30 cellular contexts compared by ENCODE assay signal in genomic region chr18:77512152-77512551, GRCh38.
"Had no signal": no experiment of that assay in that cellular context is flagged by ENCODE, and none has a peak within 500 bp of the region (broad histone marks: within the 10 kb centered on the region; RNA-seq: fewer than 3 reads in every experiment).

No MANE protein-coding gene starts in this region.

- H3K9me3 ChIP-seq: esophagus muscularis mucosa, gastrocnemius medialis had no signal

- H3K27ac ChIP-seq: brain microvascular endothelial cell, esophagus muscularis mucosa, foreskin keratinocyte, gastrocnemius medialis, heart left ventricle had no signal

- ATAC-seq: activated T-cell treated with anti-CD3 and anti-CD28 coated beads, Interleukin-2, amount 50 U/mL, for 72 hours; effector memory CD8-positive, alpha-beta T cell; foreskin keratinocyte; gastrocnemius medialis; heart left ventricle had no signal

- FAIRE-seq: astrocyte, bronchial epithelial cell, colon had no signal

- H3K4me3 ChIP-seq: esophagus muscularis mucosa, gastrocnemius medialis, heart left ventricle had no signal

- DNase-seq: activated CD4-positive, alpha-beta memory T cell treated with anti-CD3 and anti-CD28 coated beads, Interleukin-2, amount 10 ng/mL, durations not matched to agents 7 days and 5 days; activated CD4-positive, alpha-beta T cell treated with anti-CD3 and anti-CD28 coated beads for 1 hour; activated CD4-positive, alpha-beta T cell treated with anti-CD3 and anti-CD28 coated beads for 4 hours; activated CD4-positive, alpha-beta T cell treated with anti-CD3 and anti-CD28 coated beads, Interleukin-2, amount 10 ng/mL, durations not matched to agents 7 days and 5 days; activated CD4-positive, alpha-beta T cell treated with anti-CD3 and anti-CD28 coated beads, Interleukin-2, amount 50 U/mL, for 4 hours; activated CD8-positive, alpha-beta memory T cell treated with anti-CD3 and anti-CD28 coated beads, Interleukin-2, amount 50 U/mL, for 48 hours; activated effector memory CD4-positive, alpha-beta T cell treated with Interleukin-2 at 50 U/mL for 16 hours; activated gamma-delta T cell treated with Interleukin-2 at 50 U/mL for 16 hours; activated naive CD4-positive, alpha-beta T cell treated with anti-CD3 and anti-CD28 coated beads, Interleukin-2, amount 50 U/mL, for 16 hours; activated naive CD4-positive, alpha-beta T cell treated with Interleukin-2 at 50 U/mL for 16 hours; activated T-cell treated with anti-CD3 and anti-CD28 coated beads for 4 hours; activated T-cell treated with anti-CD3 and anti-CD28 coated beads, Interleukin-2, amount 50 U/mL, for 24 hours; activated T-cell treated with anti-CD3 and anti-CD28 coated beads, Interleukin-2, amount 50 U/mL, for 72 hours; amniotic stem cell; anterior cingulate cortex; brain microvascular endothelial cell; cortex of kidney; dermis blood vessel endothelial cell; effector CD4-positive, alpha-beta T cell; effector memory CD8-positive, alpha-beta T cell; erythroblast; foreskin keratinocyte; gastrocnemius medialis; glutamatergic neuron; heart left ventricle; T-helper 2 cell had no signal

- H3K36me3 ChIP-seq: brain microvascular endothelial cell, esophagus muscularis mucosa, gastrocnemius medialis, heart left ventricle had no signal

- H3K4me1 ChIP-seq: esophagus muscularis mucosa, foreskin keratinocyte, gastrocnemius medialis, heart left ventricle had no signal

- H3K27me3 ChIP-seq: brain microvascular endothelial cell, esophagus muscularis mucosa, foreskin keratinocyte, gastrocnemius medialis, heart left ventricle had no signal
